Comparison of ENCODE assay signal across 8 cellular contexts in genomic region chr16:2204727-2205103, GRCh38. TPM values are rescaled to one million over a fixed set of nuclear protein-coding genes. Genes with fewer than 3 reads are reported as not detected.
DNase-seq lines count a peak whose midpoint lies in the region; ATAC-seq lines count a peak whose summit lies in the region.

No MANE protein-coding gene starts in this region.

- peaks cover 7% of the 10 kb centered on the region for H3K4me1 ChIP-seq in right cardiac atrium (ENCODE audit: control insufficient read depth, insufficient read depth, low read length)

- peaks cover 22% of the 10 kb centered on the region for H3K36me3 Mint-ChIP-seq in activated CD4-positive, alpha-beta memory T cell treated with anti-CD3 and anti-CD28 coated beads for 36 hours

- ATAC-seq in right cardiac atrium (peak in 1 of 2 donors; percentile 1), HG03097 (IDR thresholded peaks at IDR 0.05; ENCODE audit: low FRiP score, unreplicated experiment) (no peak)

- peak overlapping the region; percentile 60 for H3K27ac Mint-ChIP-seq in activated CD4-positive, alpha-beta memory T cell treated with anti-CD3 and anti-CD28 coated beads for 36 hours

- 53% methylated on average over 5 of the region's 5 CpGs for WGBS in right cardiac atrium

- H3K27ac ChIP-seq in right cardiac atrium (ENCODE audit: low read length) = peak overlapping the region; percentile 99
- H3K27ac ChIP-seq in skin epidermis = peak overlapping the region in 20 of 21 experiments; percentile 91 to 100 (median 99)

- intact Hi-C loops in activated CD4-positive, alpha-beta memory T cell treated with anti-CD3 and anti-CD28 coated beads for 36 hours (cut with micrococcal nuclease) = loop anchor here (1.0 to 5.0 kb wide), 3 partner anchors 11 to 48 kb away; partner anchors contain the start of genes E4F1 and ECI1
- intact Hi-C loops in right cardiac atrium (cut with DNase I) (loop anchor here in 1 of 4 donors (10.0 kb wide), 1 partner anchor 50 kb away; the partner anchor contains the start of gene TRAF7), posterior vena cava (cut with DNase I) (loop anchor here in 1 of 2 donors (10.0 kb wide), 1 partner anchor 320 kb away; the partner anchor contains the start of gene AMDHD2)

- no peaks in the 10 kb centered on the region for H3K9me3 Mint-ChIP-seq in activated CD4-positive, alpha-beta memory T cell treated with anti-CD3 and anti-CD28 coated beads for 36 hours

- DNase-seq in H7 (no peak), right cardiac atrium (no peak), NCI-H1694 (lab: John Stamatoyannopoulos, UW) (no peak), posterior vena cava (ENCODE audit: low spot score) (no peak), KBM-7 (no peak)
- no peak for DNase-seq in activated CD4-positive, alpha-beta memory T cell treated with anti-CD3 and anti-CD28 coated beads for 36 hours

- CTCF ChIA-PET in activated CD4-positive, alpha-beta memory T cell treated with anti-CD3 and anti-CD28 coated beads for 36 hours (lab: Charles Lee) = interaction anchor here (0.7 kb wide), 1 partner anchor 10 kb away, joined by 3 read pairs; no protein-coding TSS in a partner anchor

- no peaks in the 10 kb centered on the region for H3K9me3 ChIP-seq in right cardiac atrium (ENCODE audit: control insufficient read depth, low read length)

- peaks cover 3% of the 10 kb centered on the region; the same call in 1 of the 2 replicates for H3K27me3 ChIP-seq in H7 (ENCODE audit: control insufficient read depth, insufficient read depth, low read length)
- H3K27me3 ChIP-seq in right cardiac atrium (ENCODE audit: control insufficient read depth, insufficient read depth) = no peaks in the 10 kb centered on the region

- H3K36me3 ChIP-seq in H7 (replicated peaks; ENCODE audit: control insufficient read depth, insufficient read depth, low read length) = peaks cover 13% of the 10 kb centered on the region

- in situ Hi-C loops in KBM-7 (cut with MboI; ENCODE audit: low pct_unique_long_range_greater_than_20kb, low sequenced_read_pairs) = no loop called here

- POLR2A ChIA-PET in activated CD4-positive, alpha-beta memory T cell treated with anti-CD3 and anti-CD28 coated beads for 36 hours (lab: Charles Lee) = no interaction called here

- H3K4me1 Mint-ChIP-seq in activated CD4-positive, alpha-beta memory T cell treated with anti-CD3 and anti-CD28 coated beads for 36 hours (ENCODE audit: low read depth) = peaks cover 26% of the 10 kb centered on the region

- H3K4me3 ChIP-seq in H7 (ENCODE audit: insufficient read depth, low read depth, low read length) (peak overlapping the region; percentile 92), right cardiac atrium (ENCODE audit: low read length) (peak overlapping the region; percentile 77), skin epidermis (peak overlapping the region; percentile 56 to 82 (median 73))

- H3K27me3 Mint-ChIP-seq in activated CD4-positive, alpha-beta memory T cell treated with anti-CD3 and anti-CD28 coated beads for 36 hours = peaks cover 1% of the 10 kb centered on the region

- H3K4me3 Mint-ChIP-seq in activated CD4-positive, alpha-beta memory T cell treated with anti-CD3 and anti-CD28 coated beads for 36 hours = peak overlapping the region; percentile 73

RNA-seq across cellular contexts. Expression of gene MLST8, which starts 0.5 kb away (rescaled TPM):
- total RNA-seq in H7 (2014; rRNA removed; shearing (Covaris generic)) = 25.4 and 28.6 TPM in 2 replicates
- 10 to 100 TPM; 49.7 to 50.4 TPM for total RNA-seq in activated CD4-positive, alpha-beta memory T cell treated with anti-CD3 and anti-CD28 coated beads for 36 hours
- 10 to 100 TPM; 24.2 to 29.3 (median 27.0) TPM for total RNA-seq in right cardiac atrium
- 33.3 TPM for polyA plus RNA-seq in right cardiac atrium
- 10 to 100 TPM; 16.6 to 21.4 TPM for total RNA-seq in posterior vena cava

RNA-seq across cellular contexts. Expression of gene BRICD5, which starts 5.9 kb away (rescaled TPM):
- 3.9 and 7.4 TPM in 2 replicates for total RNA-seq in H7 (2014; rRNA removed; shearing (Covaris generic))
- total RNA-seq in activated CD4-positive, alpha-beta memory T cell treated with anti-CD3 and anti-CD28 coated beads for 36 hours = 1 to 10 TPM; 5.7 to 8.5 TPM
- 10 to 100 TPM in 1 of 4 donors, 1 to 10 TPM in 3; 6.8 to 11.0 (median 7.9) TPM for total RNA-seq in right cardiac atrium
- 3.4 TPM for polyA plus RNA-seq in right cardiac atrium
- 1 to 10 TPM; 2.1 to 2.6 TPM for total RNA-seq in posterior vena cava

RNA-seq across cellular contexts. Expression of gene CASKIN1, which starts 8.3 kb away (rescaled TPM):
- 1.5 and 2.0 TPM in 2 replicates for total RNA-seq in H7 (2014; rRNA removed; shearing (Covaris generic))
- total RNA-seq in activated CD4-positive, alpha-beta memory T cell treated with anti-CD3 and anti-CD28 coated beads for 36 hours = under 1 TPM; 0.36 to 0.83 TPM
- total RNA-seq in right cardiac atrium = 10 to 100 TPM in 3 of 4 donors, 1 to 10 TPM in 1; 9.3 to 26.5 (median 12.3) TPM
- polyA plus RNA-seq in right cardiac atrium = 9.7 TPM
- total RNA-seq in posterior vena cava = under 1 TPM in 1 of 2 donors, not detected in 1; 0.05 TPM

RNA-seq across cellular contexts. Expression of gene PGP, which starts 9.9 kb away (rescaled TPM):
- total RNA-seq in H7 (2014; rRNA removed; shearing (Covaris generic)) = 42.5 and 57.4 TPM in 2 replicates
- 10 to 100 TPM; 19.3 to 19.5 TPM for total RNA-seq in activated CD4-positive, alpha-beta memory T cell treated with anti-CD3 and anti-CD28 coated beads for 36 hours
- total RNA-seq in right cardiac atrium = 10 to 100 TPM; 20.2 to 24.8 (median 21.5) TPM
- polyA plus RNA-seq in right cardiac atrium = 19.3 TPM
- total RNA-seq in posterior vena cava = 1 to 10 TPM; 7.2 to 8.4 TPM

RNA-seq across cellular contexts. Expression of gene E4F1, which starts 18.7 kb away (rescaled TPM):
- 33.4 and 36.8 TPM in 2 replicates for total RNA-seq in H7 (2014; rRNA removed; shearing (Covaris generic))
- total RNA-seq in activated CD4-positive, alpha-beta memory T cell treated with anti-CD3 and anti-CD28 coated beads for 36 hours = 10 to 100 TPM; 19.3 to 19.6 TPM
- total RNA-seq in right cardiac atrium (10 to 100 TPM; 11.8 to 16.1 (median 14.2) TPM), posterior vena cava (10 to 100 TPM; 15.5 to 19.3 TPM)
- 13.7 TPM for polyA plus RNA-seq in right cardiac atrium
